8 cellular contexts compared by ENCODE assay signal in the genomic region with DNA sequence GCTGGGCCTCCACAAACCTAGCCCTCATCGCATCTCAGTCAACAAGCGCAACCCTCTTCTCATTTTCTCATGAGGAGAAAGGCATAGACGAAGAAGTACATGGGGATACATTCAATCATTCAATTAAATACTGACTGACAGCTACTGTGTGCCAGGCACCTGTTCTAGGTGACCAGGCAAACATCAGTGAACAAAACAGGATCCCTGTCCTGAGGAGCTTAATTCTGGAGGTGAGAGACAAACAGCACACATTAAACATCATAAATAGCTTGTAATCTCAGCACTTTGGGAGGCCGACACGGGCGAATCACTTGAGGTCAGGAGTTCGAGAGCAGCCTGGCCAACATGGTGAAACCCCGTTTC. TPM values are rescaled to one million over a fixed set of nuclear protein-coding genes. Genes with fewer than 3 reads are reported as not detected.
A peak's percentile ranks its signal among the peaks of the same experiment; 100 is the strongest.
DNase-seq lines count a peak whose midpoint lies in the region; ATAC-seq and TF ChIP-seq lines count a peak whose summit lies in the region.

No MANE protein-coding gene starts in this region.

- ATAC-seq in GM18502 (IDR thresholded peaks at IDR 0.05; ENCODE audit: poor library complexity, unreplicated experiment) (peak; percentile 5), IMR-90 (ENCODE audit: low read depth) (no peak), GM21619 (IDR thresholded peaks at IDR 0.05; ENCODE audit: unreplicated experiment) (no peak), HG02840 (IDR thresholded peaks at IDR 0.05; ENCODE audit: low FRiP score, unreplicated experiment) (no peak)
- ATAC-seq in effector memory CD8-positive, alpha-beta T cell (replicated peaks), result peak; percentile 26

- no peak overlapping the region for H4K91ac ChIP-seq in IMR-90 (ENCODE audit: insufficient read depth, low read depth, low read length)

- no peak overlapping the region for H4K5ac ChIP-seq in IMR-90 (ENCODE audit: low read depth, low read length)

- H3K4me3 ChIP-seq in IMR-90 (ENCODE audit: insufficient read depth, low read depth, low read length) (peak overlapping the region; percentile 89), parathyroid adenoma (ENCODE audit: low read depth, low read length) (peak overlapping the region; percentile 69)

- DNase-seq in IMR-90 (no peak), AML-193 (lab: John Stamatoyannopoulos, UW) (no peak), kidney glomerular epithelial cell (lab: John Stamatoyannopoulos, UW) (no peak)
- no peak for DNase-seq in effector memory CD8-positive, alpha-beta T cell

- H3K56ac ChIP-seq in IMR-90 (ENCODE audit: extremely low read depth, insufficient read depth, low read length), result no peak overlapping the region

- no peaks in the 10 kb centered on the region for H3K36me3 ChIP-seq in IMR-90 (ENCODE audit: control insufficient read depth, insufficient read depth, low read length)
- H3K36me3 ChIP-seq in parathyroid adenoma (ENCODE audit: control insufficient read depth, insufficient read depth, low read length), result no peaks in the 10 kb centered on the region

- no peaks in the 10 kb centered on the region for H3K27me3 Mint-ChIP-seq in effector memory CD8-positive, alpha-beta T cell

- H3K27me3 ChIP-seq in IMR-90 (ENCODE audit: control insufficient read depth, insufficient read depth, low read length) (no peaks in the 10 kb centered on the region), parathyroid adenoma (ENCODE audit: control insufficient read depth, insufficient read depth, low read length) (no peaks in the 10 kb centered on the region)

- H3K18ac ChIP-seq in IMR-90 (ENCODE audit: low read depth, low read length), result no peak overlapping the region

- CTCF ChIA-PET in IMR-90 (lab: Yijun Ruan, JAX), result interaction anchor here (1.1 kb wide), 2 partner anchors 24 to 119 kb away, joined by 3 read pairs; no protein-coding TSS in a partner anchor

- H3K27ac Mint-ChIP-seq in effector memory CD8-positive, alpha-beta T cell, result peak overlapping the region; percentile 96 to 99

- TF ChIP-seq RAD21 in IMR-90 (IDR thresholded peaks at IDR 0.05; ENCODE audit: low read length), result no peak

- no peaks in the 10 kb centered on the region for H3K9me3 Mint-ChIP-seq in effector memory CD8-positive, alpha-beta T cell

- no CpG with 5 or more reads among the region's 8 CpGs for WGBS in IMR-90 (ENCODE audit: extremely low coverage in 2 of 2, insufficient read length in 1 of 2), 2 experiments

- in situ Hi-C loops in IMR-90 (cut with MboI; ENCODE audit: low sequenced_read_pairs), result no loop called here

- TF ChIP-seq CTCF in IMR-90 (conservative IDR thresholded peaks at IDR 0.05; ENCODE audit: low read depth, low read length) (no peak), parathyroid adenoma (IDR thresholded peaks at IDR 0.05) (no peak)

- H2AK5ac ChIP-seq in IMR-90 (ENCODE audit: low read depth, low read length), result 0 out of 2 replicates have a peak overlapping the region, but pooled peaks have one; percentile 29

- dilution Hi-C loops in IMR-90 (cut with HindIII; ENCODE audit: low sequenced_read_pairs, unreplicated experiment), result no loop called here

- no TSS peak for BruUV-seq in IMR-90 (replicated peaks; lab: Mats Ljungman, UMichigan)

- peaks cover 3% of the 10 kb centered on the region; the same call in 1 of the 2 replicates for H3K9me1 ChIP-seq in IMR-90 (ENCODE audit: insufficient read depth, low read length)

- intact Hi-C loops in IMR-90 (cut with micrococcal nuclease), result no loop called here

- peak overlapping the region; percentile 10; the same call in 1 of the 2 replicates for H3K14ac ChIP-seq in IMR-90 (replicated peaks; ENCODE audit: low read depth, low read length)

- POLR2A ChIA-PET in IMR-90 (lab: Charles Lee; ENCODE audit: unreplicated experiment), result no interaction called here

- no peak overlapping the region for H2BK20ac ChIP-seq in IMR-90 (ENCODE audit: low read depth, low read length)

- peak overlapping the region; percentile 7; the same call in 1 of the 2 replicates for H3K4ac ChIP-seq in IMR-90 (ENCODE audit: low read depth, low read length)

- peak overlapping the region; percentile 92 for H3K4me2 ChIP-seq in IMR-90 (ENCODE audit: low read depth, low read length)
- H3K4me2 ChIP-seq in parathyroid adenoma (ENCODE audit: low read length), result peak overlapping the region; percentile 91

- peaks cover 19 to 34% of the 10 kb centered on the region in 2 experiments for H3K79me1 ChIP-seq in IMR-90 (ENCODE audit: low read depth in 1 of 2, low read length in 2 of 2)

- peaks cover 4% of the 10 kb centered on the region; the same call in 1 of the 2 replicates for H3K4me1 ChIP-seq in IMR-90 (ENCODE audit: control insufficient read depth, insufficient read depth, low read length)
- peaks cover 3% of the 10 kb centered on the region for H3K4me1 ChIP-seq in parathyroid adenoma

- H3K27ac ChIP-seq in IMR-90 (ENCODE audit: insufficient read depth, low read length) (no peak overlapping the region), parathyroid adenoma (peak overlapping the region; percentile 58)

- H4K20me1 ChIP-seq in IMR-90 (ENCODE audit: insufficient read depth, low read length), result no peaks in the 10 kb centered on the region

- peak overlapping the region; percentile 47 for H2AK9ac ChIP-seq in IMR-90 (replicated peaks; ENCODE audit: low read depth, low read length, poor library complexity)

- peak overlapping the region in 1 of 2 experiments; percentile 79; a peak in 3 of 4 replicates for H4K8ac ChIP-seq in IMR-90 (ENCODE audit: low read depth in 2 of 2, low read length in 2 of 2)

- no peak overlapping the region for H2BK120ac ChIP-seq in IMR-90 (ENCODE audit: low read depth, low read length)

- peak overlapping the region; percentile 21; the same call in 1 of the 2 replicates for H3K23ac ChIP-seq in IMR-90 (ENCODE audit: low read depth, low read length)

- peaks cover 8% of the 10 kb centered on the region for H3K36me3 Mint-ChIP-seq in effector memory CD8-positive, alpha-beta T cell (ENCODE audit: insufficient read depth)

- TF ChIP-seq POLR2A in IMR-90 (IDR thresholded peaks at IDR 0.05; ENCODE audit: low read depth, low read length), result no peak

- peaks cover 7% of the 10 kb centered on the region for H3K79me2 ChIP-seq in parathyroid adenoma

- H3K9ac ChIP-seq in IMR-90 (ENCODE audit: low read depth, low read length) (no peak overlapping the region), parathyroid adenoma (no peak overlapping the region)

- no peak overlapping the region for H2BK15ac ChIP-seq in IMR-90 (ENCODE audit: low read depth, low read length)

- H2AFZ ChIP-seq in IMR-90 (replicated peaks; ENCODE audit: low read length, poor library complexity) (peak overlapping the region; percentile 93), parathyroid adenoma (peak overlapping the region; percentile 82)

- peaks cover 16 to 23% of the 10 kb centered on the region in 2 donors for H3K4me1 Mint-ChIP-seq in effector memory CD8-positive, alpha-beta T cell (ENCODE audit: low read depth in 2 of 2)

- no peaks in the 10 kb centered on the region for H3K9me3 ChIP-seq in IMR-90 (ENCODE audit: control insufficient read depth, insufficient read depth, low read length)
- no peaks in the 10 kb centered on the region for H3K9me3 ChIP-seq in parathyroid adenoma (ENCODE audit: control insufficient read depth, low read length)

- no peak overlapping the region for H2BK5ac ChIP-seq in IMR-90 (ENCODE audit: low read depth, low read length, poor library complexity, severe bottlenecking)

- peak overlapping the region; percentile 97 to 100 for H3K4me3 Mint-ChIP-seq in effector memory CD8-positive, alpha-beta T cell

TF ChIP-seq in IMR-90, 13 proteins besides CTCF, POLR2A, EP300 and RAD21:
- TF ChIP-seq NFE2L2 (IDR thresholded peaks at IDR 0.05; ENCODE audit: low read depth, low read length) (no peak), ELK1 (IDR thresholded peaks at IDR 0.05; ENCODE audit: borderline replicate concordance, low read depth, low read length) (no peak), SMC3 (IDR thresholded peaks at IDR 0.05; ENCODE audit: low read depth, low read length) (no peak), MAFK (IDR thresholded peaks at IDR 0.05; ENCODE audit: low read depth, low read length) (no peak)
- TF ChIP-seq, protein P1, sequence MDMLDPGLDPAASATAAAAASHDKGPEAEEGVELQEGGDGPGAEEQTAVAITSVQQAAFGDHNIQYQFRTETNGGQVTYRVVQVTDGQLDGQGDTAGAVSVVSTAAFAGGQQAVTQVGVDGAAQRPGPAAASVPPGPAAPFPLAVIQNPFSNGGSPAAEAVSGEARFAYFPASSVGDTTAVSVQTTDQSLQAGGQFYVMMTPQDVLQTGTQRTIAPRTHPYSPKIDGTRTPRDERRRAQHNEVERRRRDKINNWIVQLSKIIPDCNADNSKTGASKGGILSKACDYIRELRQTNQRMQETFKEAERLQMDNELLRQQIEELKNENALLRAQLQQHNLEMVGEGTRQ (IDR thresholded peaks at IDR 0.05; ENCODE audit: low read depth, low read length), result no peak

RNA-seq across cellular contexts. Expression of gene ACYP1, which starts 0.4 kb away (rescaled TPM):
- total RNA-seq in IMR-90 (2012; rRNA removed), result 4.1 and 6.9 TPM in 2 replicates
- polyA plus RNA-seq in IMR-90 (2012; rRNA removed), result 17.4 and 24.0 TPM in 2 replicates
- polyA plus RNA-seq in IMR-90 (2012; cell fraction: cytosol; rRNA removed), result 4.5 and 5.8 TPM in 2 replicates
- polyA plus RNA-seq in IMR-90 (2012; cell fraction: nucleus; rRNA removed; ENCODE audit: low replicate concordance), result 1.8 and 13.7 TPM in 2 replicates

RNA-seq across cellular contexts. Expression of gene ZC2HC1C, which starts 5.3 kb away (rescaled TPM):
- total RNA-seq in IMR-90 (2012; rRNA removed), result 0.28 and 0.54 TPM in 2 replicates
- polyA plus RNA-seq in IMR-90 (2012; rRNA removed), result 0.15 and 0.36 TPM in 2 replicates
- 0.11 and 0.13 TPM in 2 replicates for polyA plus RNA-seq in IMR-90 (2012; cell fraction: cytosol; rRNA removed)
- 0.09 and 0.34 TPM in 2 replicates for polyA plus RNA-seq in IMR-90 (2012; cell fraction: nucleus; rRNA removed; ENCODE audit: low replicate concordance)

RNA-seq across cellular contexts. Expression of gene MLH3, which starts 12.9 kb away (rescaled TPM):
- total RNA-seq in IMR-90 (2012; rRNA removed), result 14.7 and 16.9 TPM in 2 replicates
- 5.1 and 5.6 TPM in 2 replicates for polyA plus RNA-seq in IMR-90 (2012; rRNA removed)
- polyA plus RNA-seq in IMR-90 (2012; cell fraction: cytosol; rRNA removed), result 1.5 and 2.0 TPM in 2 replicates
- 5.1 and 14.7 TPM in 2 replicates for polyA plus RNA-seq in IMR-90 (2012; cell fraction: nucleus; rRNA removed; ENCODE audit: low replicate concordance)

Comparison
In these comparisons a context has a peak if more than half of its experiments do, and no peak if none do; other contexts are left out.
1. ATAC-seq: peak in GM18502 (single experiment) and effector memory CD8-positive, alpha-beta T cell (single experiment); none in IMR-90 (single experiment), GM21619 (single experiment) and HG02840 (single experiment).